Comparison of ENCODE assay signal across 8 cellular contexts in genomic region chr11:1382831-1383607, GRCh38. TPM values are rescaled to one million over a fixed set of nuclear protein-coding genes. Genes with fewer than 3 reads are reported as not detected.
DNase-seq lines count a peak whose midpoint lies in the region; TF ChIP-seq lines count a peak whose summit lies in the region.

No MANE protein-coding gene starts in this region.

- H3K27me3 ChIP-seq in H9 (ENCODE audit: insufficient read depth, low read length), result no peaks in the 10 kb centered on the region
- no peaks in the 10 kb centered on the region for H3K27me3 ChIP-seq in brain microvascular endothelial cell (replicated peaks)
- H3K27me3 ChIP-seq in skeletal muscle satellite cell (ENCODE audit: control insufficient read depth, insufficient read depth, low read length), result peaks cover 14% of the 10 kb centered on the region

- H3K27ac ChIP-seq in H9 (ENCODE audit: insufficient read length, low read depth, low read length) (no peak overlapping the region), brain microvascular endothelial cell (no peak overlapping the region)

- no peak overlapping the region for H4K91ac ChIP-seq in H9 (ENCODE audit: insufficient read length, low read depth, low read length)

- in situ Hi-C loops in brain microvascular endothelial cell (cut with HindIII; ENCODE audit: low pct_ligation_motif_present, low sequenced_read_pairs), result no loop called here

- H2BK15ac ChIP-seq in H9 (ENCODE audit: low read depth, low read length), result no peak overlapping the region

- peak overlapping the region; percentile 26; the same call in 1 of the 2 replicates for H3K14ac ChIP-seq in H9 (ENCODE audit: insufficient read depth, low read length)

- no peak overlapping the region for H3K56ac ChIP-seq in H9 (ENCODE audit: insufficient read length, low read depth, low read length)

- peaks cover 3 to 7% of the 10 kb centered on the region in 2 experiments; a peak in 3 of 4 replicates for H3K4me1 Mint-ChIP-seq in H9

- no CpG with 5 or more reads among the region's 56 CpGs for WGBS in H9 (ENCODE audit: extremely low coverage, insufficient read length, low lambda C conversion rate)

- H2BK5ac ChIP-seq in H9 (ENCODE audit: insufficient read length, low read length), result no peak overlapping the region

- H3K9me3 ChIP-seq in H9 (ENCODE audit: control insufficient read depth, low read depth, low read length) (no peaks in the 10 kb centered on the region), skeletal muscle satellite cell (replicated peaks; ENCODE audit: low read length) (no peaks in the 10 kb centered on the region)

- H3K79me2 ChIP-seq in H9 (ENCODE audit: insufficient read depth, low read length), result no peaks in the 10 kb centered on the region

- no peak overlapping the region for H2BK20ac ChIP-seq in H9 (ENCODE audit: low read depth, low read length, poor library complexity, severe bottlenecking)

- H3K36me3 ChIP-seq in brain microvascular endothelial cell (replicated peaks), result no peaks in the 10 kb centered on the region
- no peaks in the 10 kb centered on the region for H3K36me3 ChIP-seq in skeletal muscle satellite cell (ENCODE audit: insufficient read depth, low read length)

- H3K9me3 Mint-ChIP-seq in H9, result peaks cover 0 to 5% of the 10 kb centered on the region in 2 experiments; a peak in 3 of 5 replicates

- no peak for TF ChIP-seq CTCF in H9 (conservative IDR thresholded peaks at IDR 0.05)
- TF ChIP-seq CTCF in brain microvascular endothelial cell (IDR thresholded peaks at IDR 0.05; ENCODE audit: low read depth, low read length, missing control alignments), result no peak

- no peaks in the 10 kb centered on the region for H4K20me1 ChIP-seq in H9 (ENCODE audit: control insufficient read depth, insufficient read depth, insufficient read length)

- no peak overlapping the region for H2AK5ac ChIP-seq in H9 (ENCODE audit: insufficient read length, low read length)

- H3K4ac ChIP-seq in H9 (ENCODE audit: low read depth, low read length), result no peak overlapping the region

- no peaks in the 10 kb centered on the region for H3K23me2 ChIP-seq in H9 (ENCODE audit: insufficient read length, low read depth, low read length, poor library complexity, severe bottlenecking)

- H3K79me1 ChIP-seq in H9 (ENCODE audit: insufficient read depth, low read depth, low read length, poor library complexity, severe bottlenecking), result no peaks in the 10 kb centered on the region

- H4K8ac ChIP-seq in H9 (replicated peaks; ENCODE audit: insufficient read length, low read depth, low read length), result no peak overlapping the region

- no peak overlapping the region for H2BK120ac ChIP-seq in H9 (ENCODE audit: low read depth, low read length, poor library complexity, severe bottlenecking)

- H3K4me3 ChIP-seq in brain microvascular endothelial cell (ENCODE audit: low read depth, low read length), result peak overlapping the region; percentile 53
- peak overlapping the region; percentile 73 for H3K4me3 ChIP-seq in skeletal muscle satellite cell (ENCODE audit: low read length)

- peak overlapping the region; percentile 12 for H3K4me2 ChIP-seq in H9 (ENCODE audit: insufficient read depth, insufficient read length, low read length)
- H3K4me2 ChIP-seq in skeletal muscle satellite cell (ENCODE audit: low read length), result peak overlapping the region; percentile 95

- H3K4me3 Mint-ChIP-seq in H9, result peak overlapping the region; percentile 56 to 79

- no peak overlapping the region for H3K18ac ChIP-seq in H9 (ENCODE audit: insufficient read length, low read depth, low read length)

- H2BK12ac ChIP-seq in H9 (ENCODE audit: insufficient read length, low read depth, low read length), result no peak overlapping the region

- peak; percentile 93 for DNase-seq in DMS53 (lab: John Stamatoyannopoulos, UW)
- peak; percentile 80 for DNase-seq in H9
- DNase-seq in NCI-H128 (lab: John Stamatoyannopoulos, UW; ENCODE audit: unreplicated experiment), result peak; percentile 19
- peak; percentile 85 for DNase-seq in UCSD-AML1 (lab: John Stamatoyannopoulos, UW; ENCODE audit: unreplicated experiment)
- DNase-seq in brain microvascular endothelial cell, result peak; percentile 60
- peak; percentile 83 for DNase-seq in iPS-NIHi11 (ENCODE audit: low spot score)
- no peak for DNase-seq in NCI-H1048 (lab: John Stamatoyannopoulos, UW)

- H3K9ac ChIP-seq in H9 (ENCODE audit: extremely low read depth, insufficient read length, low read length), result no peak overlapping the region
- peak overlapping the region; percentile 75 for H3K9ac ChIP-seq in skeletal muscle satellite cell (ENCODE audit: low read depth, low read length)

- no peak overlapping the region for H3K27ac Mint-ChIP-seq in H9

- no peak overlapping the region for H3T11ph ChIP-seq in H9 (ENCODE audit: low read length)

- H3K36me3 Mint-ChIP-seq in H9 (ENCODE audit: insufficient read depth in 1 of 3, low read depth in 3 of 3), result peaks cover 0 to 5% (median 0%) of the 10 kb centered on the region in 3 experiments; a peak in 1 of 7 replicates

- no peak overlapping the region for H2AFZ ChIP-seq in H9 (ENCODE audit: low read length)

- no peaks in the 10 kb centered on the region; the same call in 1 of the 2 replicates for H3K4me1 ChIP-seq in H9 (ENCODE audit: insufficient read depth, low read length)
- H3K4me1 ChIP-seq in skeletal muscle satellite cell (ENCODE audit: control insufficient read depth, insufficient read depth, low read length), result peaks cover 3% of the 10 kb centered on the region

- H4K5ac ChIP-seq in H9 (ENCODE audit: insufficient read length, low read depth, low read length), result no peak overlapping the region

- H3K27me3 Mint-ChIP-seq in H9 (ENCODE audit: low read depth), result peaks cover 49% of the 10 kb centered on the region

- no peak overlapping the region for H3K23ac ChIP-seq in H9 (ENCODE audit: insufficient read length, low read depth, low read length)

RNA-seq across cellular contexts. Expression of gene BRSK2, which starts 6.7 kb away (rescaled TPM):
- 24.2 and 28.4 TPM in 2 replicates for total RNA-seq in H9 (2021)
- not detected in 2 replicates for total RNA-seq in skeletal muscle satellite cell (2012; rRNA removed)
